ENCODE assay signal across 22 cellular contexts in genomic region chr2:180647206-180647605, GRCh38.
"Had no signal": no experiment of that assay in that cellular context is flagged by ENCODE, and none has a peak within 500 bp of the region (broad histone marks: within the 10 kb centered on the region; RNA-seq: fewer than 3 reads in every experiment).

No MANE protein-coding gene starts in this region.

- DNase-seq: activated CD4-positive, alpha-beta T cell treated with anti-CD3 and anti-CD28 coated beads, Interleukin-2, amount 50 U/mL, for 4 hours; activated gamma-delta T cell treated with Interleukin-2 at 50 U/mL for 16 hours; activated T-cell treated with anti-CD3 and anti-CD28 coated beads, Interleukin-2, amount 50 U/mL, for 72 hours; amniotic stem cell; body of pancreas; caudate nucleus; endodermal cell; kidney glomerular epithelial cell; mesenchymal stem cell; mucosa of descending colon; naive B cell; stimulated activated CD4-positive, alpha-beta T cell treated with anti-CD3 and anti-CD28 coated beads, Interleukin-1b, Interleukin-23, amount 100 ng/mL, for 48 hours; stimulated activated CD8-positive, alpha-beta memory T cell treated with anti-CD3 and anti-CD28 coated beads, Interleukin-4, amount 100 ng/mL, for 48 hours; stimulated activated naive CD4-positive, alpha-beta T cell; T-helper 17 cell; upper lobe of right lung; WERI-Rb-1 had no signal

- H3K27me3 ChIP-seq: body of pancreas, gastroesophageal sphincter, heart left ventricle, neutrophil, upper lobe of right lung had no signal

- H3K4me3 Mint-ChIP-seq: activated T-cell treated with anti-CD3 and anti-CD28 coated beads, Interleukin-2, amount 50 U/mL, for 72 hours; endodermal cell; naive B cell; T-helper 17 cell had no signal

- H3K4me1 Mint-ChIP-seq: endodermal cell, naive B cell had no signal

- ATAC-seq: activated naive CD4-positive, alpha-beta T cell treated with anti-CD3 and anti-CD28 coated beads, Interleukin-2, amount 50 U/mL, for 72 hours; activated T-cell treated with anti-CD3 and anti-CD28 coated beads, Interleukin-2, amount 50 U/mL, for 72 hours; body of pancreas; gastroesophageal sphincter; mucosa of descending colon; T-helper 17 cell; upper lobe of right lung had no signal

- H3K27ac Mint-ChIP-seq: activated naive CD4-positive, alpha-beta T cell treated with anti-CD3 and anti-CD28 coated beads, Interleukin-2, amount 50 U/mL, for 72 hours; activated T-cell treated with anti-CD3 and anti-CD28 coated beads, Interleukin-2, amount 50 U/mL, for 72 hours; endodermal cell; T-helper 17 cell had no signal

- H3K27me3 Mint-ChIP-seq: naive B cell had no signal

- H3K36me3 Mint-ChIP-seq: activated naive CD4-positive, alpha-beta T cell treated with anti-CD3 and anti-CD28 coated beads, Interleukin-2, amount 50 U/mL, for 72 hours; naive B cell had no signal

- H3K27ac ChIP-seq: body of pancreas, gastroesophageal sphincter, neutrophil, parathyroid adenoma, upper lobe of right lung, WERI-Rb-1 had no signal

- H3K4me3 ChIP-seq: body of pancreas, gastroesophageal sphincter, heart left ventricle, mucosa of descending colon, upper lobe of right lung had no signal

- H3K9me3 Mint-ChIP-seq: activated naive CD4-positive, alpha-beta T cell treated with anti-CD3 and anti-CD28 coated beads, Interleukin-2, amount 50 U/mL, for 72 hours; activated T-cell treated with anti-CD3 and anti-CD28 coated beads, Interleukin-2, amount 50 U/mL, for 72 hours; endodermal cell; naive B cell had no signal
